ENCODE assay signal across 9 cellular contexts in genomic region chr11:12692238-12693074, GRCh38. TPM values are rescaled to one million over a fixed set of nuclear protein-coding genes. Genes with fewer than 3 reads are reported as not detected.
A peak's percentile ranks its signal among the peaks of the same experiment; 100 is the strongest.
DNase-seq lines count a peak whose midpoint lies in the region; ATAC-seq and TF ChIP-seq lines count a peak whose summit lies in the region.
"Had no signal": no experiment of that assay in that cellular context is flagged by ENCODE, and none has a peak within 500 bp of the region (broad histone marks: within the 10 kb centered on the region; RNA-seq: fewer than 3 reads in every experiment).

No MANE protein-coding gene starts in this region.

- H3K9me3 ChIP-seq in HCT116 (ENCODE audit: control insufficient read depth in 1 of 2, insufficient read depth in 1 of 2, low read depth in 1 of 2, low read length in 2 of 2) = no peaks in the 10 kb centered on the region
- H3K9me3 ChIP-seq in gastroesophageal sphincter = no peaks in the 10 kb centered on the region

- H3K27me3 ChIP-seq in HCT116 (ENCODE audit: insufficient read depth, low read length) (no peaks in the 10 kb centered on the region), gastroesophageal sphincter (no peaks in the 10 kb centered on the region)

- no peaks in the 10 kb centered on the region for H3K9me2 ChIP-seq in HCT116 (ENCODE audit: insufficient read depth)

- no peak for TF ChIP-seq EP300 in gastroesophageal sphincter (IDR thresholded peaks at IDR 0.05)

- TF ChIP-seq POLR2A in HCT116 (IDR thresholded peaks at IDR 0.05; ENCODE audit: borderline replicate concordance, extremely low read depth, insufficient read depth, insufficient read length) (no peak), gastroesophageal sphincter (IDR thresholded peaks at IDR 0.05) (no peak)

- peaks cover 89% of the 10 kb centered on the region for H3K4me1 Mint-ChIP-seq in osteocyte (ENCODE audit: unreplicated experiment)
- H3K4me1 Mint-ChIP-seq: naive B cell had no signal

- no peaks in the 10 kb centered on the region for H3K36me3 ChIP-seq in HCT116 (ENCODE audit: control insufficient read depth in 1 of 2, insufficient read depth in 2 of 2, low read length in 2 of 2)
- H3K36me3 ChIP-seq in gastroesophageal sphincter = no peaks in the 10 kb centered on the region

- peaks cover 3% of the 10 kb centered on the region for H3K36me3 Mint-ChIP-seq in osteocyte (ENCODE audit: unreplicated experiment)
- H3K36me3 Mint-ChIP-seq: naive B cell had no signal

- peak overlapping the region; percentile 23 for H3K4me3 Mint-ChIP-seq in osteocyte (ENCODE audit: unreplicated experiment)
- H3K4me3 Mint-ChIP-seq: naive B cell had no signal

- H3K9ac ChIP-seq in HCT116 (ENCODE audit: low read length) = peak overlapping the region; percentile 74

- no peak overlapping the region for H2AFZ ChIP-seq in HCT116 (ENCODE audit: low read depth, low read length, poor library complexity, severe bottlenecking)

- WGBS in gastroesophageal sphincter (ENCODE audit: low coverage in 1 of 2), 2 donors = 26 to 36% methylated on average over 14 of the region's 14 CpGs

- ATAC-seq in HCT116 (peak; percentile 40), gastroesophageal sphincter (peak; percentile 82), GM19328 (IDR thresholded peaks at IDR 0.05; ENCODE audit: unreplicated experiment) (no peak)

- H3K27ac Mint-ChIP-seq in osteocyte (ENCODE audit: unreplicated experiment) = peak overlapping the region; percentile 99

- BruUV-seq in HCT116 (replicated peaks; lab: Mats Ljungman, UMichigan) = no TSS peak

- H3K4me2 ChIP-seq in HCT116 (ENCODE audit: low read length) = peak overlapping the region; percentile 77

- H3K4me3 ChIP-seq in HCT116 (replicated peaks in 1 of 2; ENCODE audit: low read depth in 1 of 2, low read length in 2 of 2) (peak overlapping the region; percentile 0 to 47; a peak in 3 of 4 replicates), gastroesophageal sphincter (no peak overlapping the region)

- no peaks in the 10 kb centered on the region for H3K27me3 Mint-ChIP-seq in osteocyte (ENCODE audit: unreplicated experiment)

- CTCF ChIA-PET in HCT116 (lab: Charles Lee) = interaction anchor here (1.1 kb wide), 1 partner anchor 21 kb away, joined by 3 read pairs; no protein-coding TSS in a partner anchor

- peak; percentile 7; the same call in 1 of the 2 replicates for TF ChIP-seq RAD21 in HCT116 (IDR thresholded peaks at IDR 0.05; ENCODE audit: low read depth)

- TF ChIP-seq CTCF in HCT116 (IDR thresholded peaks at IDR 0.05 in 2 of 3, conservative IDR thresholded peaks at IDR 0.05 in 1 of 3; ENCODE audit: borderline replicate concordance in 1 of 3, insufficient read depth in 1 of 3, low read depth in 2 of 3, low read length in 2 of 3) = no peak
- peak in 1 of 4 experiments; percentile 8 for TF ChIP-seq CTCF in gastroesophageal sphincter (IDR thresholded peaks at IDR 0.05)
- TF ChIP-seq CTCF in osteocyte (IDR thresholded peaks at IDR 0.05) = no peak

- no peaks in the 10 kb centered on the region for H3K9me3 Mint-ChIP-seq in osteocyte (ENCODE audit: unreplicated experiment)

- DNase-seq in HCT116 (ENCODE audit: low read depth, low spot score) = peak; percentile 60
- peak; percentile 88 for DNase-seq in SW480 (ENCODE audit: low spot score)
- DNase-seq in osteocyte (ENCODE audit: extremely low spot score, unreplicated experiment) = no peak
- DNase-seq in GF-D8 (lab: John Stamatoyannopoulos, UW) = no peak
- DNase-seq in HPDE6-E6E7 (ENCODE audit: extremely low spot score) = no peak
- no peak for DNase-seq in activated naive CD4-positive, alpha-beta T cell treated with anti-CD3 and anti-CD28 coated beads, Interleukin-2, amount 50 U/mL, for 16 hours
- DNase-seq: naive B cell had no signal

- intact Hi-C loops in HCT116 (cut with micrococcal nuclease) = loop anchor here (5.0 kb wide), 3 partner anchors 35 to 280 kb away; no protein-coding TSS in a partner anchor

- POLR2A ChIA-PET in HCT116 (lab: Charles Lee) = interaction anchor here (1.0 to 1.5 kb wide), 2 partner anchors 32 to 33 kb away, joined by 4 to 5 read pairs; no protein-coding TSS in a partner anchor

- H4K20me1 ChIP-seq in HCT116 (ENCODE audit: insufficient read depth) = no peaks in the 10 kb centered on the region

- peaks cover 91 to 99% of the 10 kb centered on the region in 2 experiments for H3K4me1 ChIP-seq in HCT116 (ENCODE audit: control insufficient read depth in 1 of 2, insufficient read depth in 2 of 2, low read length in 2 of 2)
- H3K4me1 ChIP-seq in gastroesophageal sphincter = peaks cover 15 to 89% (median 29%) of the 10 kb centered on the region in 3 donors

- H3K27ac ChIP-seq in HCT116 (ENCODE audit: low read depth, low read length) = peak overlapping the region; percentile 92
- H3K27ac ChIP-seq in gastroesophageal sphincter = peak overlapping the region; percentile 76 to 82 (median 80)

- RAD21 ChIA-PET in HCT116 (lab: Charles Lee; ENCODE audit: low non-redundant PET in 1 of 2, low total read pairs in 2 of 2, uncharacterized antibody in 2 of 2, unreplicated experiment in 2 of 2) = interaction anchor here in 1 of 2 experiments (1.2 kb wide), 1 partner anchor 32 kb away, joined by 3 read pairs; no protein-coding TSS in a partner anchor

- H3K79me2 ChIP-seq in HCT116 (ENCODE audit: insufficient read depth, low read length) = peaks cover 95% of the 10 kb centered on the region

TF ChIP-seq in HCT116, 20 proteins besides CTCF, POLR2A, EP300 and RAD21:
- peak; percentile 49; the same call in 1 of the 2 replicates for TF ChIP-seq POLR2AphosphoS5 (IDR thresholded peaks at IDR 0.05; ENCODE audit: low read depth, low read length)
- no peak for TF ChIP-seq EZH2 (IDR thresholded peaks at IDR 0.05)
- peak; percentile 40; the same call in 1 of the 2 replicates for TF ChIP-seq JUND (IDR thresholded peaks at IDR 0.05)
- TF ChIP-seq ELF1 (IDR thresholded peaks at IDR 0.05; ENCODE audit: borderline replicate concordance, low read depth) = no peak
- 0 out of 2 replicates have a peak, but pooled peaks have one; percentile 39 for TF ChIP-seq SP1 (IDR thresholded peaks at IDR 0.05; ENCODE audit: low read depth)
- TF ChIP-seq YY1 (IDR thresholded peaks at IDR 0.05; ENCODE audit: extremely low read depth, insufficient replicate concordance, low read depth, low read length) = peak; percentile 20

RNA-seq across cellular contexts. Expression of gene TEAD1, which starts 18.2 kb away (rescaled TPM):
- total RNA-seq in HCT116 (2021; ENCODE audit: unreplicated experiment) (103 TPM), gastroesophageal sphincter (100 to 1,000 TPM; 184 to 272 (median 208) TPM), osteocyte (152 and 154 TPM in 2 replicates)
- 17.9 and 25.2 TPM in 2 replicates for polyA plus RNA-seq in HCT116 (2012)

Comparison
In these comparisons a context has a peak if more than half of its experiments do, and no peak if none do; other contexts are left out.
1. DNase-seq: peak in HCT116 (single experiment) and SW480 (single experiment); none in osteocyte (single experiment), GF-D8 (single experiment), HPDE6-E6E7 (single experiment) and activated naive CD4-positive, alpha-beta T cell treated with anti-CD3 and anti-CD28 coated beads, Interleukin-2, amount 50 U/mL, for 16 hours (single experiment).
2. H3K4me3 ChIP-seq: peak in HCT116 (2 of 2); none in gastroesophageal sphincter (0 of 2).